ENCODE assay signal across 11 cellular contexts in genomic region chr7:366171-366916, GRCh38.
DNase-seq lines count a peak whose midpoint lies in the region; ATAC-seq and TF ChIP-seq lines count a peak whose summit lies in the region.
"Had no signal": no experiment of that assay in that cellular context is flagged by ENCODE, and none has a peak within 500 bp of the region (broad histone marks: within the 10 kb centered on the region; RNA-seq: fewer than 3 reads in every experiment).

No MANE protein-coding gene starts in this region.

- H3K4me3 ChIP-seq in ACC112 (ENCODE audit: low read depth, low read length) (peak overlapping the region; percentile 11; the same call in 1 of the 2 replicates), GM23338 (no peak overlapping the region)

- peak overlapping the region; percentile 28; the same call in 1 of the 2 replicates for H3K27ac Mint-ChIP-seq in GM23338
- H3K27ac Mint-ChIP-seq in activated CD8-positive, alpha-beta T cell treated with anti-CD3 and anti-CD28 coated beads, Interleukin-2, amount 10 ng/mL, durations not matched to agents 7 days and 5 days, result peak overlapping the region; percentile 37

- peaks cover 3% of the 10 kb centered on the region; the same call in 1 of the 3 replicates for H3K36me3 Mint-ChIP-seq in GM23338 (ENCODE audit: low read depth)
- peaks cover 23% of the 10 kb centered on the region for H3K36me3 Mint-ChIP-seq in activated CD8-positive, alpha-beta T cell treated with anti-CD3 and anti-CD28 coated beads, Interleukin-2, amount 10 ng/mL, durations not matched to agents 7 days and 5 days (ENCODE audit: low read depth)

- no peak overlapping the region for H3K4me3 Mint-ChIP-seq in GM23338
- peak overlapping the region; percentile 46 for H3K4me3 Mint-ChIP-seq in activated CD8-positive, alpha-beta T cell treated with anti-CD3 and anti-CD28 coated beads, Interleukin-2, amount 10 ng/mL, durations not matched to agents 7 days and 5 days

- no peak for DNase-seq in GM23338 (ENCODE audit: low spot score)
- no peak for DNase-seq in activated CD8-positive, alpha-beta T cell treated with anti-CD3 and anti-CD28 coated beads, Interleukin-2, amount 10 ng/mL, durations not matched to agents 7 days and 5 days
- peak; percentile 25 for DNase-seq in iris pigment epithelial cell (ENCODE audit: low read depth)
- DNase-seq in NCI-H1417 treated with DMSO at 0.1 percent for 48 hours (lab: John Stamatoyannopoulos, UW), result no peak
- DNase-seq in NCI-H2081 (lab: John Stamatoyannopoulos, UW), result no peak
- no peak for DNase-seq in NCI-H345 (lab: John Stamatoyannopoulos, UW)
- DNase-seq: DND-41, hippocampal formation, NCI-H1694 had no signal

- peaks cover 3% of the 10 kb centered on the region for H3K27me3 Mint-ChIP-seq in GM23338 (ENCODE audit: insufficient read depth, low read depth, poor library complexity)
- no peaks in the 10 kb centered on the region for H3K27me3 Mint-ChIP-seq in activated CD8-positive, alpha-beta T cell treated with anti-CD3 and anti-CD28 coated beads, Interleukin-2, amount 10 ng/mL, durations not matched to agents 7 days and 5 days (ENCODE audit: low read depth)

- POLR2A ChIA-PET in activated CD8-positive, alpha-beta T cell treated with anti-CD3 and anti-CD28 coated beads, Interleukin-2, amount 10 ng/mL, durations not matched to agents 7 days and 5 days (lab: Charles Lee), result interaction anchor here (0.7 to 1.4 kb wide), 2 partner anchors 14 to 67 kb away, joined by 3 to 9 read pairs; no protein-coding TSS in a partner anchor

- H3K27ac ChIP-seq in ACC112 (ENCODE audit: low read depth, low read length) (no peak overlapping the region), GM23338 (ENCODE audit: low read depth) (no peak overlapping the region)

- no peaks in the 10 kb centered on the region for H3K4me1 ChIP-seq in ACC112 (ENCODE audit: control insufficient read depth, insufficient read depth, low read length, unreplicated experiment)
- H3K4me1 ChIP-seq in GM23338 (ENCODE audit: insufficient read depth), result 0 out of 2 replicates have a peak, but pooled peaks cover 4% of the 10 kb centered on the region

- no peak for TF ChIP-seq CTCF in GM23338 (conservative IDR thresholded peaks at IDR 0.05; ENCODE audit: low read depth in 2 of 2)

- no peaks in the 10 kb centered on the region for H3K9me3 Mint-ChIP-seq in GM23338
- peaks cover 3% of the 10 kb centered on the region for H3K9me3 Mint-ChIP-seq in activated CD8-positive, alpha-beta T cell treated with anti-CD3 and anti-CD28 coated beads, Interleukin-2, amount 10 ng/mL, durations not matched to agents 7 days and 5 days (ENCODE audit: insufficient read depth)

- H3K4me1 Mint-ChIP-seq in GM23338, result peaks cover 27% of the 10 kb centered on the region
- H3K4me1 Mint-ChIP-seq in activated CD8-positive, alpha-beta T cell treated with anti-CD3 and anti-CD28 coated beads, Interleukin-2, amount 10 ng/mL, durations not matched to agents 7 days and 5 days (ENCODE audit: low read depth), result peaks cover 53% of the 10 kb centered on the region

- H3K27me3 ChIP-seq in ACC112 (ENCODE audit: insufficient read depth, low read length) (peaks cover 8% of the 10 kb centered on the region), GM23338 (ENCODE audit: insufficient read depth) (no peaks in the 10 kb centered on the region)

- H3F3A ChIP-seq in GM23338 (replicated peaks; ENCODE audit: low read depth), result no peaks in the 10 kb centered on the region

- H3K79me2 ChIP-seq in ACC112 (ENCODE audit: control insufficient read depth, insufficient read depth, low read length, unreplicated experiment), result no peaks in the 10 kb centered on the region
- no peaks in the 10 kb centered on the region for H3K79me2 ChIP-seq in GM23338 (replicated peaks; ENCODE audit: insufficient read depth)

- no peaks in the 10 kb centered on the region for H4K20me1 ChIP-seq in GM23338 (replicated peaks; ENCODE audit: insufficient read depth)

- no peak overlapping the region for H3K4me2 ChIP-seq in GM23338

- H2AFZ ChIP-seq in ACC112 (ENCODE audit: low read length, unreplicated experiment) (peak overlapping the region; percentile 56), GM23338 (peak overlapping the region; percentile 69)

- H3K36me3 ChIP-seq in ACC112 (ENCODE audit: insufficient read depth, low read length), result no peaks in the 10 kb centered on the region
- H3K36me3 ChIP-seq in GM23338 (ENCODE audit: insufficient read depth), result no peaks in the 10 kb centered on the region

- CTCF ChIA-PET in activated CD8-positive, alpha-beta T cell treated with anti-CD3 and anti-CD28 coated beads, Interleukin-2, amount 10 ng/mL, durations not matched to agents 7 days and 5 days (lab: Charles Lee), result interaction anchor here (0.8 to 1.7 kb wide), 3 partner anchors 270 to 407 kb away, joined by 3 to 4 read pairs (median 3); no protein-coding TSS in a partner anchor

- ATAC-seq in GM23338 (no peak), GM21381 (IDR thresholded peaks at IDR 0.05; ENCODE audit: unreplicated experiment) (no peak)
- no peak for ATAC-seq in activated CD8-positive, alpha-beta T cell treated with anti-CD3 and anti-CD28 coated beads, Interleukin-2, amount 10 ng/mL, durations not matched to agents 7 days and 5 days

- no peaks in the 10 kb centered on the region for H3K9me2 ChIP-seq in GM23338 (ENCODE audit: insufficient read depth)

TF ChIP-seq in GM23338, 12 proteins besides CTCF, POLR2A, EP300 and RAD21 (continues in another document):
- no peak for TF ChIP-seq CREB1 (CRISPR knock-in tag; IDR thresholded peaks at IDR 0.05; ENCODE audit: low read depth)
- TF ChIP-seq NANOG (IDR thresholded peaks at IDR 0.05; ENCODE audit: borderline replicate concordance), result no peak
- TF ChIP-seq ZNF331 (CRISPR knock-in tag; IDR thresholded peaks at IDR 0.05; ENCODE audit: low read depth), result no peak
- no peak for TF ChIP-seq ETS1 (IDR thresholded peaks at IDR 0.05)
- no peak for TF ChIP-seq ZNF114 (CRISPR knock-in tag; IDR thresholded peaks at IDR 0.05)
- no peak for TF ChIP-seq EZH2phosphoT487 (IDR thresholded peaks at IDR 0.05; ENCODE audit: unreplicated experiment)
- no peak for TF ChIP-seq POLR2AphosphoS5 (IDR thresholded peaks at IDR 0.05; ENCODE audit: low read depth)
- no peak for TF ChIP-seq REST (IDR thresholded peaks at IDR 0.05; ENCODE audit: unreplicated experiment)
